Comparison of ENCODE assay signal across 19 cellular contexts in the genomic region with DNA sequence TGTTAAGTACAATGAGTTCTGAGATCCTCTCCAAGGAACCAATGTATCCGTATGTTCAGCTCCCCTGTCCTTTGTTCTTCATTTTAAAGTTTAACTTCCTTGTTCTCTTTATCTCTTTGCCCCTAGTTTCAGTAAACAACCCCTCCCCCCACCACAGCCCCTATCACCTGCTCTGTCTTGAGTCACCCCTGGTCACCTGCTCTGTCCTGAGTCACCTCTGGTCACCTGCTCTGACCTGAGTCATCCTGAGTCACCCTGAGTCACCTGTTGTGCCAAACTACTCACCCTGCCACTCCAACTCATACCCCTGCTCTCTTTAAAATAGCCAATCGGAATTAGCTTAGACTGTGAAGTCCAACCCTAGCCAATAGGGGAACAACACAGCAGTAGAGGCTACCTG.
DNase-seq lines count a peak whose midpoint lies in the region; ATAC-seq, FAIRE-seq and TF ChIP-seq lines count a peak whose summit lies in the region.
"Had no signal": no experiment of that assay in that cellular context is flagged by ENCODE, and none has a peak within 500 bp of the region (broad histone marks: within the 10 kb centered on the region; RNA-seq: fewer than 3 reads in every experiment).

No MANE protein-coding gene starts in this region.

- no peak overlapping the region for H3K27ac ChIP-seq in body of pancreas
- H3K27ac ChIP-seq: 22Rv1, C4-2B, Peyer's patch, WERI-Rb-1 had no signal

- no peaks in the 10 kb centered on the region for H3K4me1 ChIP-seq in body of pancreas
- H3K4me1 ChIP-seq: Peyer's patch had no signal

- TF ChIP-seq CTCF in body of pancreas (IDR thresholded peaks at IDR 0.05) (no peak), mesothelial cell of epicardium (IDR thresholded peaks at IDR 0.05; ENCODE audit: unreplicated experiment) (no peak)

- TF ChIP-seq POLR2A in body of pancreas (IDR thresholded peaks at IDR 0.05) = no peak

- 45 to 56% methylated on average over 2 of the region's 2 CpGs for WGBS in body of pancreas, 2 donors

- H3K36me3 Mint-ChIP-seq in mesothelial cell of epicardium = peaks cover 22% of the 10 kb centered on the region

- H3K27ac Mint-ChIP-seq in mesothelial cell of epicardium = peak overlapping the region; percentile 79
- H3K27ac Mint-ChIP-seq: HFFc6 had no signal

- H3K9me3 Mint-ChIP-seq in mesothelial cell of epicardium = peaks cover 31% of the 10 kb centered on the region

- H3K4me3 Mint-ChIP-seq in mesothelial cell of epicardium = no peak overlapping the region
- H3K4me3 Mint-ChIP-seq: HFFc6 had no signal

- ATAC-seq in body of pancreas = peak; percentile 58
- ATAC-seq in HG03460 (IDR thresholded peaks at IDR 0.05; ENCODE audit: unreplicated experiment) = no peak

- H3K4me1 Mint-ChIP-seq in mesothelial cell of epicardium = peaks cover 33% of the 10 kb centered on the region

- H3K36me3 ChIP-seq in body of pancreas (replicated peaks in 1 of 2; ENCODE audit: insufficient read depth in 1 of 2, low read depth in 2 of 2) = no peaks in the 10 kb centered on the region
- H3K36me3 ChIP-seq: Peyer's patch, WERI-Rb-1 had no signal

- no peak overlapping the region for H3K4me3 ChIP-seq in body of pancreas
- H3K4me3 ChIP-seq: Peyer's patch had no signal

- H3K9me3 ChIP-seq in body of pancreas = peaks cover 0 to 3% (median 0%) of the 10 kb centered on the region in 3 donors

- no peak for FAIRE-seq in HTR-8/SVneo (lab: Jason Lieb, UNC)

- DNase-seq in NK-92 treated with Interleukin-12 subunit alpha and Interleukin-12 subunit beta, amount 100 ng/mL, for 24 hours (lab: John Stamatoyannopoulos, UW) = peak; percentile 21
- DNase-seq in NK-92 (lab: John Stamatoyannopoulos, UW; ENCODE audit: unreplicated experiment) (no peak), HPDE6-E6E7 (ENCODE audit: extremely low spot score) (peak; percentile 15), body of pancreas (peak; percentile 43 to 76 (median 59)), mesothelial cell of epicardium (ENCODE audit: low spot score in 2 of 2, unreplicated experiment in 2 of 2) (no peak), HTR-8/SVneo (ENCODE audit: insufficient read length, low spot score) (no peak), NCI-H524 treated with DMSO at 0.1 percent for 48 hours (lab: John Stamatoyannopoulos, UW) (no peak)
- DNase-seq: activated CD8-positive, alpha-beta memory T cell treated with anti-CD3 and anti-CD28 coated beads, Interleukin-2, amount 50 U/mL, for 4 hours; EL; HFFc6; Kasumi-1; kidney glomerular epithelial cell; NCI-H187; NCI-H526; Peyer's patch; WERI-Rb-1 had no signal

- H3K27me3 ChIP-seq in body of pancreas = no peaks in the 10 kb centered on the region
- H3K27me3 ChIP-seq: Peyer's patch had no signal

- intact Hi-C loops in body of pancreas (cut with DNase I) = no loop called here

- no peaks in the 10 kb centered on the region for H3K27me3 Mint-ChIP-seq in mesothelial cell of epicardium (ENCODE audit: low read depth)

Comparison
In these comparisons a context has a peak if more than half of its experiments do, and no peak if none do; other contexts are left out.
1. DNase-seq: peak in NK-92 treated with Interleukin-12 subunit alpha and Interleukin-12 subunit beta, amount 100 ng/mL, for 24 hours (single experiment), HPDE6-E6E7 (single experiment) and body of pancreas (4 of 4); none in NK-92 (single experiment), mesothelial cell of epicardium (0 of 2), HTR-8/SVneo (single experiment) and NCI-H524 treated with DMSO at 0.1 percent for 48 hours (single experiment).